Comparison of ENCODE assay signal across 12 cellular contexts in the genomic region with DNA sequence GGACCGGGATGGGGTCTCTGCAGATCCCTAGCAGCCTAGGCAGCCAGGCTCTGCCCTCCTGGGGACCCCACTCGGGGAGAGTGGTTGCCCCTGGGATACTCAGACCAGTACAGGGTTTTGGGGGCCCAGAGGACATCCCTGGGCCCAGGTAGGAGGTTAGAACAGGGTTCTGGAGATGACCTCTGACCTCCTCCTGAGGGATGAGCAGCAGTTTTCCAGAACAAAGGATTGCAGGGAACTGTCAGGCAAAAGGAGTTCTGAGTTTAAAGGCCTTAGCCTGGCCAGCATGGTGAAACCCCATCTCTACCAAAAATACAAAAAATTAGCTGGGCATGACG. TPM values are rescaled to one million over a fixed set of nuclear protein-coding genes. Genes with fewer than 3 reads are reported as not detected.
A peak's percentile ranks its signal among the peaks of the same experiment; 100 is the strongest.
DNase-seq lines count a peak whose midpoint lies in the region; ATAC-seq, FAIRE-seq and TF ChIP-seq lines count a peak whose summit lies in the region.
"Had no signal": no experiment of that assay in that cellular context is flagged by ENCODE, and none has a peak within 500 bp of the region (broad histone marks: within the 10 kb centered on the region; RNA-seq: fewer than 3 reads in every experiment).

No MANE protein-coding gene starts in this region.

- H2BK15ac ChIP-seq in H1 (ENCODE audit: low read length), result no peak overlapping the region

- no TSS peak for BruUV-seq in OCI-LY7 (replicated peaks; lab: Mats Ljungman, UMichigan)

- H3K9me3 Mint-ChIP-seq in activated naive CD4-positive, alpha-beta T cell treated with anti-CD3 and anti-CD28 coated beads, Interleukin-2, amount 10 ng/mL, durations not matched to agents 7 days and 5 days, result no peaks in the 10 kb centered on the region
- no peaks in the 10 kb centered on the region for H3K9me3 Mint-ChIP-seq in activated naive CD4-positive, alpha-beta T cell treated with anti-CD3 and anti-CD28 coated beads for 36 hours
- no peaks in the 10 kb centered on the region for H3K9me3 Mint-ChIP-seq in stimulated activated effector memory CD8-positive, alpha-beta T cell treated with anti-CD3 and anti-CD28 coated beads, Interleukin-12 subunit alpha, Interleukin-12 subunit beta, amount 100 ng/mL, for 72 hours

- no peaks in the 10 kb centered on the region for H3K36me3 ChIP-seq in OCI-LY7 (ENCODE audit: insufficient read depth, low read length)
- no peaks in the 10 kb centered on the region for H3K36me3 ChIP-seq in H1 (ENCODE audit: control insufficient read depth in 2 of 4, insufficient read depth in 4 of 4, low read length in 3 of 4)
- H3K36me3 ChIP-seq in aorta (ENCODE audit: control insufficient read depth in 1 of 2, insufficient read depth in 2 of 2, low read length in 1 of 2), result no peaks in the 10 kb centered on the region
- H3K36me3 ChIP-seq: adrenal gland had no signal

- H3K4me3 ChIP-seq in OCI-LY7 (ENCODE audit: low read depth, low read length, poor library complexity, severe bottlenecking) (no peak overlapping the region), H1 (ENCODE audit: extremely low read depth in 1 of 4, insufficient read depth in 2 of 4, low read depth in 3 of 4, low read length in 4 of 4) (no peak overlapping the region), aorta (ENCODE audit: low read length in 2 of 2) (no peak overlapping the region)
- H3K4me3 ChIP-seq: A549, adrenal gland had no signal

- CTCF ChIA-PET in activated naive CD4-positive, alpha-beta T cell treated with anti-CD3 and anti-CD28 coated beads, Interleukin-2, amount 10 ng/mL, durations not matched to agents 7 days and 5 days (lab: Charles Lee), result interaction anchor here (0.8 to 14.1 kb wide), 11 partner anchors 19 to 420 kb away, joined by 3 to 252 read pairs (median 4); no protein-coding TSS in a partner anchor
- CTCF ChIA-PET in activated naive CD4-positive, alpha-beta T cell treated with anti-CD3 and anti-CD28 coated beads for 36 hours (lab: Charles Lee), result interaction anchor here (0.7 to 13.7 kb wide), 8 partner anchors 9 to 449 kb away, joined by 3 to 301 read pairs (median 4); partner anchors contain the start of gene VPS13D
- CTCF ChIA-PET in OCI-LY7 (lab: Charles Lee; ENCODE audit: unreplicated experiment), result interaction anchor here (1.8 kb wide), 1 partner anchor 84 kb away, joined by 9 read pairs; no protein-coding TSS in a partner anchor
- CTCF ChIA-PET in H1 (lab: Charles Lee; ENCODE audit: partially characterized antibody), result interaction anchor here (0.8 to 17.0 kb wide), 15 partner anchors 10 to 102 kb away, joined by 3 to 503 read pairs (median 6); partner anchors contain the start of gene VPS13D

- H3K9ac ChIP-seq in H1 (replicated peaks in 1 of 4; ENCODE audit: extremely low read depth in 1 of 4, low read depth in 3 of 4, low read length in 3 of 4), result no peak overlapping the region

- H2BK20ac ChIP-seq in H1 (ENCODE audit: low read length), result no peak overlapping the region

- no peaks in the 10 kb centered on the region; the same call in 1 of the 2 replicates for H3K23me2 ChIP-seq in H1 (ENCODE audit: low read depth, low read length)

- H3K4me2 ChIP-seq in OCI-LY7 (ENCODE audit: low read length), result peak overlapping the region; percentile 10; the same call in 1 of the 2 replicates
- H3K4me2 ChIP-seq in H1 (ENCODE audit: insufficient read depth in 1 of 2, low read depth in 2 of 2, low read length in 2 of 2), result no peak overlapping the region
- H3K4me2 ChIP-seq: A549 had no signal

- no peaks in the 10 kb centered on the region for H3K9me3 ChIP-seq in OCI-LY7 (ENCODE audit: low read length)
- H3K9me3 ChIP-seq in H1 (ENCODE audit: insufficient read depth in 2 of 2, low read depth in 1 of 2, low read length in 1 of 2), result no peaks in the 10 kb centered on the region
- no peaks in the 10 kb centered on the region for H3K9me3 ChIP-seq in aorta (ENCODE audit: control insufficient read depth, low read length)
- H3K9me3 ChIP-seq: A549, adrenal gland had no signal

- no peak for ATAC-seq in stimulated activated effector memory CD8-positive, alpha-beta T cell treated with anti-CD3 and anti-CD28 coated beads, Interleukin-12 subunit alpha, Interleukin-12 subunit beta, amount 100 ng/mL, for 72 hours
- ATAC-seq in aorta (ENCODE audit: low FRiP score), result no peak

- H3K36me3 Mint-ChIP-seq in activated naive CD4-positive, alpha-beta T cell treated with anti-CD3 and anti-CD28 coated beads, Interleukin-2, amount 10 ng/mL, durations not matched to agents 7 days and 5 days, result peaks cover 34% of the 10 kb centered on the region
- H3K36me3 Mint-ChIP-seq in activated naive CD4-positive, alpha-beta T cell treated with anti-CD3 and anti-CD28 coated beads for 36 hours (ENCODE audit: low read depth), result peaks cover 10% of the 10 kb centered on the region
- peaks cover 91% of the 10 kb centered on the region for H3K36me3 Mint-ChIP-seq in stimulated activated effector memory CD8-positive, alpha-beta T cell treated with anti-CD3 and anti-CD28 coated beads, Interleukin-12 subunit alpha, Interleukin-12 subunit beta, amount 100 ng/mL, for 72 hours

- H3K27ac Mint-ChIP-seq in activated naive CD4-positive, alpha-beta T cell treated with anti-CD3 and anti-CD28 coated beads, Interleukin-2, amount 10 ng/mL, durations not matched to agents 7 days and 5 days, result peak overlapping the region; percentile 89
- no peak overlapping the region for H3K27ac Mint-ChIP-seq in activated naive CD4-positive, alpha-beta T cell treated with anti-CD3 and anti-CD28 coated beads for 36 hours
- peak overlapping the region; percentile 95 for H3K27ac Mint-ChIP-seq in stimulated activated effector memory CD8-positive, alpha-beta T cell treated with anti-CD3 and anti-CD28 coated beads, Interleukin-12 subunit alpha, Interleukin-12 subunit beta, amount 100 ng/mL, for 72 hours

- POLR2A ChIA-PET in OCI-LY7 (lab: Charles Lee) (interaction anchor here (1.2 kb wide), 1 partner anchor 85 kb away, joined by 7 read pairs; no protein-coding TSS in a partner anchor), H1 (lab: Charles Lee; ENCODE audit: partially characterized antibody) (no interaction called here)

- TF ChIP-seq EP300 in H1 (IDR thresholded peaks at IDR 0.05; ENCODE audit: borderline replicate concordance in 1 of 2, low read depth in 2 of 2, low read length in 2 of 2), result no peak

- no peak overlapping the region for H3K4me3 Mint-ChIP-seq in activated naive CD4-positive, alpha-beta T cell treated with anti-CD3 and anti-CD28 coated beads, Interleukin-2, amount 10 ng/mL, durations not matched to agents 7 days and 5 days
- no peak overlapping the region for H3K4me3 Mint-ChIP-seq in activated naive CD4-positive, alpha-beta T cell treated with anti-CD3 and anti-CD28 coated beads for 36 hours
- no peak overlapping the region for H3K4me3 Mint-ChIP-seq in stimulated activated effector memory CD8-positive, alpha-beta T cell treated with anti-CD3 and anti-CD28 coated beads, Interleukin-12 subunit alpha, Interleukin-12 subunit beta, amount 100 ng/mL, for 72 hours

- H4K8ac ChIP-seq in H1 (ENCODE audit: extremely low read depth, insufficient read depth, low read length), result peak overlapping the region; percentile 92; the same call in 1 of the 2 replicates

- H2BK12ac ChIP-seq in H1 (ENCODE audit: low read depth, low read length), result no peak overlapping the region

- H3K56ac ChIP-seq in H1 (replicated peaks; ENCODE audit: insufficient read length, low read depth, low read length), result no peak overlapping the region

- no peak overlapping the region for H3K4ac ChIP-seq in H1 (replicated peaks; ENCODE audit: insufficient read length, low read depth, low read length)

- H4K5ac ChIP-seq in H1 (ENCODE audit: insufficient read length, low read depth, low read length), result no peak overlapping the region

- no peak overlapping the region for H3K27ac ChIP-seq in OCI-LY7 (ENCODE audit: low read depth, low read length, poor library complexity, severe bottlenecking)
- no peak overlapping the region for H3K27ac ChIP-seq in H1 (ENCODE audit: low read depth, low read length)
- H3K27ac ChIP-seq in aorta (ENCODE audit: low read depth in 1 of 2, low read length in 2 of 2), result no peak overlapping the region
- H3K27ac ChIP-seq: A549, adrenal gland, C4-2B had no signal

- no peak overlapping the region for H4K91ac ChIP-seq in H1 (replicated peaks; ENCODE audit: insufficient read length, low read length)

- H3K14ac ChIP-seq in H1 (ENCODE audit: insufficient read length), result no peak overlapping the region

- H2AK5ac ChIP-seq in H1 (ENCODE audit: low read depth, low read length), result no peak overlapping the region

- H2BK120ac ChIP-seq in H1 (replicated peaks; ENCODE audit: low read depth, low read length), result no peak overlapping the region

- TF ChIP-seq CTCF in OCI-LY7 (conservative IDR thresholded peaks at IDR 0.05; ENCODE audit: low read length), result no peak
- TF ChIP-seq CTCF in H1 (IDR thresholded peaks at IDR 0.05; ENCODE audit: control extremely low read depth in 1 of 3, insufficient read depth in 1 of 3, low read depth in 1 of 3, low read length in 3 of 3), result peak in 1 of 3 experiments; percentile 1; a peak in 1 of 4 replicates

- WGBS in H1 (ENCODE audit: extremely low coverage in 1 of 2, insufficient coverage in 1 of 2, insufficient read length in 1 of 2, insufficient replicate concordance in 2 of 2, low coverage in 1 of 2, low lambda C conversion rate in 2 of 2, missing lambda C conversion rate in 1 of 2), 2 experiments, result 75% methylated on average over 3 of the region's 3 CpGs; no CpG with 5 or more reads in 1 of the 2 experiments
- WGBS in aorta, 2 donors, result 71 to 75% methylated on average over 3 of the region's 3 CpGs

- H3K9me2 ChIP-seq in OCI-LY7 (ENCODE audit: insufficient read depth, low read length), result no peaks in the 10 kb centered on the region

- FAIRE-seq in H1 (lab: Jason Lieb, UNC), result no peak
- FAIRE-seq: A549 had no signal

- no peak for DNase-seq in activated naive CD4-positive, alpha-beta T cell treated with anti-CD3 and anti-CD28 coated beads, Interleukin-2, amount 10 ng/mL, durations not matched to agents 7 days and 5 days
- DNase-seq in activated naive CD4-positive, alpha-beta T cell treated with anti-CD3 and anti-CD28 coated beads for 36 hours, result no peak
- DNase-seq in OCI-LY7 (ENCODE audit: low spot score), result no peak
- no peak for DNase-seq in H1 (ENCODE audit: low read depth in 1 of 2, low spot score in 2 of 2)
- DNase-seq in stimulated activated effector memory CD8-positive, alpha-beta T cell treated with anti-CD3 and anti-CD28 coated beads, Interleukin-12 subunit alpha, Interleukin-12 subunit beta, amount 100 ng/mL, for 72 hours (ENCODE audit: low spot score in 2 of 2), result no peak
- DNase-seq in NCI-H226, result no peak
- DNase-seq in aorta, result no peak
- DNase-seq in NCI-H2171 treated with DMSO at 0.1 percent for 48 hours (lab: John Stamatoyannopoulos, UW), result no peak
- DNase-seq: NCI-H187 treated with DMSO at 0.1 percent for 48 hours had no signal

- peaks cover 26% of the 10 kb centered on the region for H3K4me1 ChIP-seq in OCI-LY7 (ENCODE audit: insufficient read depth, low read length, poor library complexity, severe bottlenecking)
- peaks cover 0 to under 1% (median under 1%) of the 10 kb centered on the region in 4 experiments; a peak in 3 of 7 replicates for H3K4me1 ChIP-seq in H1 (replicated peaks in 1 of 4; ENCODE audit: control insufficient read depth in 3 of 4, insufficient read depth in 4 of 4, low read length in 3 of 4)
- no peaks in the 10 kb centered on the region for H3K4me1 ChIP-seq in aorta (ENCODE audit: control insufficient read depth in 1 of 2, insufficient read depth in 2 of 2, low read length in 2 of 2)
- H3K4me1 ChIP-seq: A549, adrenal gland had no signal

- H3K23ac ChIP-seq in H1 (ENCODE audit: insufficient read length), result no peak overlapping the region

- no peaks in the 10 kb centered on the region for H3K79me1 ChIP-seq in H1 (ENCODE audit: low read depth, low read length)

- intact Hi-C loops in activated naive CD4-positive, alpha-beta T cell treated with anti-CD3 and anti-CD28 coated beads for 36 hours (cut with micrococcal nuclease), result loop anchor here (1.0 to 2.0 kb wide), 4 partner anchors 21 to 84 kb away; partner anchors contain the start of gene VPS13D
- intact Hi-C loops in OCI-LY7 (cut with micrococcal nuclease; ENCODE audit: unreplicated experiment) (loop anchor here (1.0 kb wide), 1 partner anchor 85 kb away; no protein-coding TSS in a partner anchor), aorta (cut with DNase I) (loop anchor here (1.0 to 5.0 kb wide), 3 partner anchors 84 to 372 kb away; no protein-coding TSS in a partner anchor)

- H2AFZ ChIP-seq in OCI-LY7 (ENCODE audit: low read length), result no peak overlapping the region
- no peak overlapping the region for H2AFZ ChIP-seq in H1 (ENCODE audit: low read length)

- H3K4me1 Mint-ChIP-seq in activated naive CD4-positive, alpha-beta T cell treated with anti-CD3 and anti-CD28 coated beads, Interleukin-2, amount 10 ng/mL, durations not matched to agents 7 days and 5 days, result peaks cover 59% of the 10 kb centered on the region
- H3K4me1 Mint-ChIP-seq in activated naive CD4-positive, alpha-beta T cell treated with anti-CD3 and anti-CD28 coated beads for 36 hours (ENCODE audit: low read depth), result peaks cover 37% of the 10 kb centered on the region
- peaks cover 50% of the 10 kb centered on the region for H3K4me1 Mint-ChIP-seq in stimulated activated effector memory CD8-positive, alpha-beta T cell treated with anti-CD3 and anti-CD28 coated beads, Interleukin-12 subunit alpha, Interleukin-12 subunit beta, amount 100 ng/mL, for 72 hours

- H4K20me1 ChIP-seq in OCI-LY7 (ENCODE audit: insufficient read depth, low read length) (no peaks in the 10 kb centered on the region), H1 (replicated peaks in 1 of 2; ENCODE audit: control insufficient read depth in 1 of 2, insufficient read depth in 2 of 2, low read length in 2 of 2) (no peaks in the 10 kb centered on the region)

- H3K79me2 ChIP-seq in OCI-LY7 (ENCODE audit: insufficient read depth, low read depth, low read length) (no peaks in the 10 kb centered on the region), H1 (ENCODE audit: control insufficient read depth in 1 of 2, insufficient read depth in 2 of 2, low read length in 2 of 2) (no peaks in the 10 kb centered on the region)

- no peak overlapping the region for H2BK5ac ChIP-seq in H1 (ENCODE audit: low read depth, low read length)

- peaks cover 19% of the 10 kb centered on the region for H3K27me3 Mint-ChIP-seq in activated naive CD4-positive, alpha-beta T cell treated with anti-CD3 and anti-CD28 coated beads, Interleukin-2, amount 10 ng/mL, durations not matched to agents 7 days and 5 days
- no peaks in the 10 kb centered on the region for H3K27me3 Mint-ChIP-seq in activated naive CD4-positive, alpha-beta T cell treated with anti-CD3 and anti-CD28 coated beads for 36 hours (ENCODE audit: low read depth)

- no peak overlapping the region for H3K18ac ChIP-seq in H1 (ENCODE audit: extremely low read depth, low read length)

- no peak for TF ChIP-seq POLR2A in H1 (IDR thresholded peaks at IDR 0.05; ENCODE audit: control extremely low read depth in 1 of 2, low read depth in 2 of 2, low read length in 2 of 2)

- no peaks in the 10 kb centered on the region for H3K27me3 ChIP-seq in H1 (replicated peaks in 1 of 4; ENCODE audit: control insufficient read depth in 3 of 4, extremely low read depth in 1 of 4, insufficient read depth in 3 of 4, low read length in 3 of 4)
- no peaks in the 10 kb centered on the region for H3K27me3 ChIP-seq in aorta (ENCODE audit: control insufficient read depth in 1 of 2, insufficient read depth in 2 of 2, low read length in 1 of 2)
- H3K27me3 ChIP-seq: adrenal gland had no signal

- no peak for TF ChIP-seq RAD21 in H1 (IDR thresholded peaks at IDR 0.05 in 1 of 2, conservative IDR thresholded peaks at IDR 0.05 in 1 of 2; ENCODE audit: low read depth in 2 of 2, low read length in 2 of 2)

RNA-seq across cellular contexts. Expression of gene VPS13D, which starts 20.4 kb away (rescaled TPM):
- 10 to 100 TPM; 20.0 to 23.3 TPM for total RNA-seq in activated naive CD4-positive, alpha-beta T cell treated with anti-CD3 and anti-CD28 coated beads for 36 hours
- 23.0 and 23.9 TPM in 2 replicates for total RNA-seq in OCI-LY7 (2014; rRNA removed; shearing (Covaris generic))
- total RNA-seq in OCI-LY7 (2022), result 39.2 and 45.3 TPM in 2 replicates
- total RNA-seq in H1 (2021; fragmentation: NEBNext Ultra II Directional; extraction: Animal tissue kit (Norgen Biotek cat#: 25700)), result 31.2 and 32.7 TPM in 2 replicates
- 9.7 and 10.9 TPM in 2 replicates for polyA plus RNA-seq in H1 (2011; rRNA removed)
- polyA plus RNA-seq in H1 (2011; cell fraction: cytosol; rRNA removed), result 14.7 TPM
- polyA plus RNA-seq in H1 (2011; cell fraction: nucleus; rRNA removed), result 27.4 TPM
- polyA plus RNA-seq in H1 (2012, experiment 1 of 2), result 13.6 to 16.4 TPM (median 14.6 TPM) in 4 replicates
- 1.1 TPM for polyA plus RNA-seq in H1 (2012, experiment 2 of 2)
- 5.6 TPM for polyA plus RNA-seq in H1 (2013, experiment 1 of 2)
- 6.0 TPM for polyA plus RNA-seq in H1 (2013, experiment 2 of 2)
- 64.9 and 68.5 TPM in 2 replicates for polyA minus RNA-seq in H1 (2011; rRNA and poly(A)+ RNA removed)
- 33.0 TPM for polyA minus RNA-seq in H1 (2011; cell fraction: cytosol; rRNA and poly(A)+ RNA removed)
- 80.2 TPM for polyA minus RNA-seq in H1 (2011; cell fraction: nucleus; rRNA and poly(A)+ RNA removed)
- total RNA-seq in aorta, result 100 to 1,000 TPM in 1 of 2 donors, 10 to 100 TPM in 1; 94.2 to 134 TPM
- 10 to 100 TPM; 15.8 to 23.6 TPM for polyA plus RNA-seq in aorta

RNA-seq across cellular contexts. Expression of gene TNFRSF1B, which starts 42.7 kb away (rescaled TPM):
- total RNA-seq in activated naive CD4-positive, alpha-beta T cell treated with anti-CD3 and anti-CD28 coated beads for 36 hours, result 10 to 100 TPM; 69.4 to 75.7 TPM
- not detected in 2 replicates for total RNA-seq in OCI-LY7 (2014; rRNA removed; shearing (Covaris generic))
- total RNA-seq in OCI-LY7 (2022), result not detected in 2 replicates
- total RNA-seq in H1 (2021; fragmentation: NEBNext Ultra II Directional; extraction: Animal tissue kit (Norgen Biotek cat#: 25700)), result 2.8 and 2.9 TPM in 2 replicates
- 1.7 and 2.4 TPM in 2 replicates for polyA plus RNA-seq in H1 (2011; rRNA removed)
- polyA plus RNA-seq in H1 (2011; cell fraction: cytosol; rRNA removed), result 1.8 TPM
- 2.5 TPM for polyA plus RNA-seq in H1 (2011; cell fraction: nucleus; rRNA removed)
- polyA plus RNA-seq in H1 (2012, experiment 1 of 2), result 1.3 to 2.6 TPM (median 2.1 TPM) in 4 replicates
- polyA plus RNA-seq in H1 (2012, experiment 2 of 2), result 1.3 TPM
- 2.9 TPM for polyA plus RNA-seq in H1 (2013, experiment 1 of 2)
- 3.5 TPM for polyA plus RNA-seq in H1 (2013, experiment 2 of 2)
- 1.1 and 1.5 TPM in 2 replicates for polyA minus RNA-seq in H1 (2011; rRNA and poly(A)+ RNA removed)
- 0.88 TPM for polyA minus RNA-seq in H1 (2011; cell fraction: cytosol; rRNA and poly(A)+ RNA removed)
- polyA minus RNA-seq in H1 (2011; cell fraction: nucleus; rRNA and poly(A)+ RNA removed), result 0.90 TPM
- 10 to 100 TPM; 42.1 to 98.5 TPM for total RNA-seq in aorta
- 10 to 100 TPM in 1 of 2 donors, 1 to 10 TPM in 1; 5.0 to 12.8 TPM for polyA plus RNA-seq in aorta

Comparison
In these comparisons a context has a peak if more than half of its experiments do, and no peak if none do; other contexts are left out.
1. RNA of gene TNFRSF1B, which starts 42.7 kb away (total RNA-seq): 42.1 to 98.5 TPM in aorta and 69.4 to 75.7 TPM in activated naive CD4-positive, alpha-beta T cell treated with anti-CD3 and anti-CD28 coated beads for 36 hours; 2.8 to 2.9 TPM in H1 and not detected in OCI-LY7; every median in the first group is over 10 times any median in the second.